ENCODE assay signal across 1 cellular context in the genomic region with DNA sequence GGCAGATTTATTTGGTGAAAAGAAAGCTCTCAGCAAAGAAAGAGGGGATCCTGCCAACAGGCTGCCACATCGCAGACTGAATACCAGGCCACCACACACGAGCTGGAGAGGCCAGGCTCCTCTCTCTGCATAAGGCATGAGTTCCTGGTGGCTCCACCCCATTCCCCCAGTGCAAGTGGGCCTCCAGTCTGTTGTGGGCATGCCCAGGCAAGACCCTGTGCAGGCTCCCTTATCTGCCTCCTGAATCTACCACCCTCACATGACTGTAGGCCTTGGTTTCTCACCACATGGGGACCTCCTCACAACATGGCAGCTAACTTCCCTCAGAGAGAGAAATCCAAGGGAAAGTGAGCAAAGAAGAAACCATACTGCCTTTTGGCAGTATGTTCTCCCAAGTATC.
TF ChIP-seq lines count a peak whose summit lies in the region.

No MANE protein-coding gene starts in this region.

TF ChIP-seq in H1, 55 proteins besides CTCF, POLR2A, EP300 and RAD21:
- no peak for TF ChIP-seq ASH2L (IDR thresholded peaks at IDR 0.05; ENCODE audit: low read length)
- no peak for TF ChIP-seq MAFK (IDR thresholded peaks at IDR 0.05; ENCODE audit: low read depth, low read length)
- no peak for TF ChIP-seq BACH1 (IDR thresholded peaks at IDR 0.05; ENCODE audit: low read length)
- no peak for TF ChIP-seq POLR2AphosphoS5 (IDR thresholded peaks at IDR 0.05; ENCODE audit: low read depth, low read length)
- no peak for TF ChIP-seq SUZ12 (IDR thresholded peaks at IDR 0.05; ENCODE audit: low read length)
- TF ChIP-seq GTF2F1 (IDR thresholded peaks at IDR 0.05; ENCODE audit: borderline replicate concordance, low read depth, low read length) = no peak
- no peak for TF ChIP-seq CEBPB (IDR thresholded peaks at IDR 0.05; ENCODE audit: low read depth, low read length)
- TF ChIP-seq CTBP2 (IDR thresholded peaks at IDR 0.05; ENCODE audit: borderline replicate concordance, insufficient read depth, insufficient read length, low read length) = no peak
- TF ChIP-seq TAF7 (optimal IDR thresholded peaks at IDR 0.05; ENCODE audit: borderline replicate concordance, low read depth, low read length) = no peak
- TF ChIP-seq, protein P1, sequence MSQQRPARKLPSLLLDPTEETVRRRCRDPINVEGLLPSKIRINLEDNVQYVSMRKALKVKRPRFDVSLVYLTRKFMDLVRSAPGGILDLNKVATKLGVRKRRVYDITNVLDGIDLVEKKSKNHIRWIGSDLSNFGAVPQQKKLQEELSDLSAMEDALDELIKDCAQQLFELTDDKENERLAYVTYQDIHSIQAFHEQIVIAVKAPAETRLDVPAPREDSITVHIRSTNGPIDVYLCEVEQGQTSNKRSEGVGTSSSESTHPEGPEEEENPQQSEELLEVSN (IDR thresholded peaks at IDR 0.05) = no peak
- TF ChIP-seq GABPA (IDR thresholded peaks at IDR 0.05; ENCODE audit: borderline replicate concordance, insufficient read depth, low read length) = no peak
- no peak for TF ChIP-seq CBX8 (IDR thresholded peaks at IDR 0.05; ENCODE audit: borderline replicate concordance, low read depth, low read length)
- TF ChIP-seq, protein P2, sequence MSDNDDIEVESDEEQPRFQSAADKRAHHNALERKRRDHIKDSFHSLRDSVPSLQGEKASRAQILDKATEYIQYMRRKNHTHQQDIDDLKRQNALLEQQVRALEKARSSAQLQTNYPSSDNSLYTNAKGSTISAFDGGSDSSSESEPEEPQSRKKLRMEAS (IDR thresholded peaks at IDR 0.05) = no peak
